In the genomic region with DNA sequence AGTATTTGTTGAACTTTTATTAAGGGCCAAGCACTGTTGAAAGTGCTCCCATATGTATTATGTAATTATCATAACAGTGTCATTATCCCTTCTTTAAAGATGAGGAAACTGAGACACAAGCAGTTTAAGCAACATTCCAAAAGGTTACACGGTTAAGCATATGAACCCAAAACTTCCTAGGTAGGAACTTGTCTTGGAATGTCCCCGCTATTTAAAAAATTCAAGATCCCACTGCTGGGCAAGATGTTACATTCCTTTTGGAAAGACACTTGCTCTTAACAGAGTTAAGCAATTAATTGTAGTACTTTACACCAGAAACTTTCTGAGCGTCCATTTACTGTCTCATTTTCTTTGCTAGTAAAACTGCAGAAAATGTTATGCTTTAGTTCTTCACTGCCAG, we compare ENCODE assay signal across 24 cellular contexts.
"Had no signal": no experiment of that assay in that cellular context is flagged by ENCODE, and none has a peak within 500 bp of the region (broad histone marks: within the 10 kb centered on the region; RNA-seq: fewer than 3 reads in every experiment).

No MANE protein-coding gene starts in this region.

- H3K9me3 Mint-ChIP-seq: naive B cell; natural killer cell; stimulated activated memory B cell treated with anti-CD40 and anti-IgM and Interleukin-4, amounts not matched to agents 10 μg/mL and 1 μg/mL and 100 μg/mL, for 72 hours; stimulated activated naive CD8-positive, alpha-beta T cell treated with anti-CD3 and anti-CD28 coated beads, Interleukin-15, amount 100 ng/mL, for 72 hours had no signal

- H3K27me3 Mint-ChIP-seq: naive B cell; stimulated activated memory B cell treated with anti-CD40 and anti-IgM and Interleukin-4, amounts not matched to agents 10 μg/mL and 1 μg/mL and 100 μg/mL, for 72 hours; stimulated activated naive CD8-positive, alpha-beta T cell treated with anti-CD3 and anti-CD28 coated beads, Interleukin-15, amount 100 ng/mL, for 72 hours had no signal

- H3K4me3 ChIP-seq: left ventricle myocardium inferior, lung, psoas muscle, right atrium auricular region, right lobe of liver, smooth muscle cell, testis, thyroid gland, transverse colon, upper lobe of left lung, vagina had no signal

- H3K4me2 ChIP-seq: smooth muscle cell had no signal

- H3K27me3 ChIP-seq: right atrium auricular region, right lobe of liver, testis, thyroid gland, transverse colon, upper lobe of left lung, vagina had no signal

- H3K27ac ChIP-seq: left ventricle myocardium inferior, parathyroid adenoma, psoas muscle, right atrium auricular region, right lobe of liver, testis, thyroid gland, transverse colon, upper lobe of left lung, vagina had no signal

- H2AFZ ChIP-seq: parathyroid adenoma had no signal

- H3K9ac ChIP-seq: parathyroid adenoma had no signal

- H3K79me2 ChIP-seq: parathyroid adenoma had no signal

- ATAC-seq: natural killer cell; psoas muscle; right lobe of liver; stimulated activated memory B cell treated with anti-CD40 and anti-IgM and Interleukin-4, amounts not matched to agents 10 μg/mL and 1 μg/mL and 100 μg/mL, for 72 hours; stimulated activated naive CD8-positive, alpha-beta T cell treated with anti-CD3 and anti-CD28 coated beads, Interleukin-15, amount 100 ng/mL, for 72 hours had no signal

- H3K27ac Mint-ChIP-seq: naive B cell; stimulated activated memory B cell treated with anti-CD40 and anti-IgM and Interleukin-4, amounts not matched to agents 10 μg/mL and 1 μg/mL and 100 μg/mL, for 72 hours; stimulated activated naive CD8-positive, alpha-beta T cell treated with anti-CD3 and anti-CD28 coated beads, Interleukin-15, amount 100 ng/mL, for 72 hours had no signal

- DNase-seq: hypothalamus; islet precursor cell; left ventricle myocardium inferior; naive B cell; natural killer cell; nucleus accumbens; psoas muscle; right lobe of liver; stimulated activated CD4-positive, alpha-beta T cell treated with anti-CD3 and anti-CD28 coated beads, Interleukin-1b, Interleukin-23, amount 100 ng/mL, for 48 hours; stimulated activated CD4-positive, alpha-beta T cell treated with anti-CD3 and anti-CD28 coated beads, Interleukin-2, amount 100 ng/mL, for 48 hours; stimulated activated CD4-positive, alpha-beta T cell treated with anti-CD3 and anti-CD28 coated beads, Interleukin-4, amount 100 ng/mL, for 4 hours; stimulated activated CD8-positive, alpha-beta memory T cell treated with anti-CD3 and anti-CD28 coated beads, Interleukin-4, amount 100 ng/mL, for 48 hours; stimulated activated naive CD4-positive, alpha-beta T cell treated with Interleukin-2 at 50 U/mL for 16 hours; stimulated activated naive CD8-positive, alpha-beta T cell treated with anti-CD3 and anti-CD28 coated beads, Interleukin-15, amount 100 ng/mL, for 72 hours; testis; thyroid gland; transverse colon; upper lobe of left lung had no signal

- H3K4me3 Mint-ChIP-seq: naive B cell; natural killer cell; stimulated activated memory B cell treated with anti-CD40 and anti-IgM and Interleukin-4, amounts not matched to agents 10 μg/mL and 1 μg/mL and 100 μg/mL, for 72 hours; stimulated activated naive CD8-positive, alpha-beta T cell treated with anti-CD3 and anti-CD28 coated beads, Interleukin-15, amount 100 ng/mL, for 72 hours had no signal

- H3K4me1 Mint-ChIP-seq: stimulated activated naive CD8-positive, alpha-beta T cell treated with anti-CD3 and anti-CD28 coated beads, Interleukin-15, amount 100 ng/mL, for 72 hours had no signal

- H3K9me3 ChIP-seq: left ventricle myocardium inferior, psoas muscle, right atrium auricular region, right lobe of liver, testis, thyroid gland, transverse colon, upper lobe of left lung, vagina had no signal
